Comparison of ENCODE assay signal across 1 cellular context in the genomic region with DNA sequence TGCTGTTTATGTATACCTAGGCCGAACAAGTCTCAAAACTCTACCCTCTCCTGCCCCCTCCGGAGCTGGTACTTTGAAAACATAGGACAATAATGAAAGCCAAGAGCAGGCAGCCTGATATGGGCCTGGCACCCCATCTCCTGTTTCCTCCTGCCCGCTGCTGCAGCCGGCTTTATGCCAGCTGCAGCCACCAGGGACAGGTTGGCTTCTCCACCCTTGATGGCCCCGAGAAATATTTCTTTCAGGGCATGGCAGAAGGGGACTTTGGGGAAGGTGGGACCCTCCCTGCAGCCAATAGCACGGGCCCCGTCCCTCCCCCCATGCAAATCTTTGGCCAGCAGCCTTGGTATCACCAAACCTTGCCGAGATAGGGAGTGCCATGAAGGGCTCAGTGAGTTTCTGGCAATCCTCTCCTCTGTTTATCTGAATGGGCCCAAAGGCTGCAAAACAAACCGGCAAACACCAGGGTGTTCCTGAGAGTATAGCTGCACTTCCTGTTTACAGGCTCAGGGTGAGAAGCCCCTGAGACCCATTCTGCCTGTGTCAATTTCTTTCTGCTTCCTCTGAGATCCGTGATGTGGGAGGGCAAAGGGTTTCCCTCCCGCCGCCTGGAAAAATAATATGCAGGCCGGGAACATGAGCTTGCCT.
A peak's percentile ranks its signal among the peaks of the same experiment; 100 is the strongest.
TF ChIP-seq lines count a peak whose summit lies in the region.

No MANE protein-coding gene starts in this region.

TF ChIP-seq in GM12878, 131 proteins besides CTCF, POLR2A, EP300 and RAD21 (continued from another document):
- TF ChIP-seq, protein P1, sequence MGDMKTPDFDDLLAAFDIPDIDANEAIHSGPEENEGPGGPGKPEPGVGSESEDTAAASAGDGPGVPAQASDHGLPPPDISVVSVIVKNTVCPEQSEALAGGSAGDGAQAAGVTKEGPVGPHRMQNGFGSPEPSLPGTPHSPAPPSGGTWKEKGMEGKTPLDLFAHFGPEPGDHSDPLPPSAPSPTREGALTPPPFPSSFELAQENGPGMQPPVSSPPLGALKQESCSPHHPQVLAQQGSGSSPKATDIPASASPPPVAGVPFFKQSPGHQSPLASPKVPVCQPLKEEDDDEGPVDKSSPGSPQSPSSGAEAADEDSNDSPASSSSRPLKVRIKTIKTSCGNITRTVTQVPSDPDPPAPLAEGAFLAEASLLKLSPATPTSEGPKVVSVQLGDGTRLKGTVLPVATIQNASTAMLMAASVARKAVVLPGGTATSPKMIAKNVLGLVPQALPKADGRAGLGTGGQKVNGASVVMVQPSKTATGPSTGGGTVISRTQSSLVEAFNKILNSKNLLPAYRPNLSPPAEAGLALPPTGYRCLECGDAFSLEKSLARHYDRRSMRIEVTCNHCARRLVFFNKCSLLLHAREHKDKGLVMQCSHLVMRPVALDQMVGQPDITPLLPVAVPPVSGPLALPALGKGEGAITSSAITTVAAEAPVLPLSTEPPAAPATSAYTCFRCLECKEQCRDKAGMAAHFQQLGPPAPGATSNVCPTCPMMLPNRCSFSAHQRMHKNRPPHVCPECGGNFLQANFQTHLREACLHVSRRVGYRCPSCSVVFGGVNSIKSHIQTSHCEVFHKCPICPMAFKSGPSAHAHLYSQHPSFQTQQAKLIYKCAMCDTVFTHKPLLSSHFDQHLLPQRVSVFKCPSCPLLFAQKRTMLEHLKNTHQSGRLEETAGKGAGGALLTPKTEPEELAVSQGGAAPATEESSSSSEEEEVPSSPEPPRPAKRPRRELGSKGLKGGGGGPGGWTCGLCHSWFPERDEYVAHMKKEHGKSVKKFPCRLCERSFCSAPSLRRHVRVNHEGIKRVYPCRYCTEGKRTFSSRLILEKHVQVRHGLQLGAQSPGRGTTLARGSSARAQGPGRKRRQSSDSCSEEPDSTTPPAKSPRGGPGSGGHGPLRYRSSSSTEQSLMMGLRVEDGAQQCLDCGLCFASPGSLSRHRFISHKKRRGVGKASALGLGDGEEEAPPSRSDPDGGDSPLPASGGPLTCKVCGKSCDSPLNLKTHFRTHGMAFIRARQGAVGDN (IDR thresholded peaks at IDR 0.05): no peak
- TF ChIP-seq, protein P2, sequence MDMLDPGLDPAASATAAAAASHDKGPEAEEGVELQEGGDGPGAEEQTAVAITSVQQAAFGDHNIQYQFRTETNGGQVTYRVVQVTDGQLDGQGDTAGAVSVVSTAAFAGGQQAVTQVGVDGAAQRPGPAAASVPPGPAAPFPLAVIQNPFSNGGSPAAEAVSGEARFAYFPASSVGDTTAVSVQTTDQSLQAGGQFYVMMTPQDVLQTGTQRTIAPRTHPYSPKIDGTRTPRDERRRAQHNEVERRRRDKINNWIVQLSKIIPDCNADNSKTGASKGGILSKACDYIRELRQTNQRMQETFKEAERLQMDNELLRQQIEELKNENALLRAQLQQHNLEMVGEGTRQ (IDR thresholded peaks at IDR 0.05; ENCODE audit: borderline replicate concordance, low read depth, low read length): no peak
- TF ChIP-seq KLF5 (IDR thresholded peaks at IDR 0.05; ENCODE audit: partially characterized antibody) (no peak), NR2C1 (IDR thresholded peaks at IDR 0.05) (no peak), MEF2B (IDR thresholded peaks at IDR 0.05; ENCODE audit: partially characterized antibody, poor library complexity, severe bottlenecking) (peak; percentile 11), FOS (IDR thresholded peaks at IDR 0.05; ENCODE audit: borderline replicate concordance, extremely low read depth, insufficient read length) (no peak), LARP7 (IDR thresholded peaks at IDR 0.05) (no peak), BHLHE40 (IDR thresholded peaks at IDR 0.05; ENCODE audit: borderline replicate concordance in 1 of 2, low read depth in 2 of 2, low read length in 1 of 2) (peak in 1 of 2 experiments; percentile 10; a peak in 1 of 4 replicates), CREM (IDR thresholded peaks at IDR 0.05; ENCODE audit: low read depth) (no peak), STAT1 (conservative IDR thresholded peaks at IDR 0.05) (no peak), RB1 (IDR thresholded peaks at IDR 0.05; ENCODE audit: borderline replicate concordance) (no peak), TARDBP (IDR thresholded peaks at IDR 0.05; ENCODE audit: borderline replicate concordance) (no peak), GATAD2B (conservative IDR thresholded peaks at IDR 0.05; ENCODE audit: low read depth) (0 out of 2 replicates have a peak, but pooled peaks have one; percentile 30), SPI1 (IDR thresholded peaks at IDR 0.05; ENCODE audit: borderline replicate concordance, insufficient read depth, low read depth, low read length) (peak; percentile 77)
- TF ChIP-seq, protein P3, sequence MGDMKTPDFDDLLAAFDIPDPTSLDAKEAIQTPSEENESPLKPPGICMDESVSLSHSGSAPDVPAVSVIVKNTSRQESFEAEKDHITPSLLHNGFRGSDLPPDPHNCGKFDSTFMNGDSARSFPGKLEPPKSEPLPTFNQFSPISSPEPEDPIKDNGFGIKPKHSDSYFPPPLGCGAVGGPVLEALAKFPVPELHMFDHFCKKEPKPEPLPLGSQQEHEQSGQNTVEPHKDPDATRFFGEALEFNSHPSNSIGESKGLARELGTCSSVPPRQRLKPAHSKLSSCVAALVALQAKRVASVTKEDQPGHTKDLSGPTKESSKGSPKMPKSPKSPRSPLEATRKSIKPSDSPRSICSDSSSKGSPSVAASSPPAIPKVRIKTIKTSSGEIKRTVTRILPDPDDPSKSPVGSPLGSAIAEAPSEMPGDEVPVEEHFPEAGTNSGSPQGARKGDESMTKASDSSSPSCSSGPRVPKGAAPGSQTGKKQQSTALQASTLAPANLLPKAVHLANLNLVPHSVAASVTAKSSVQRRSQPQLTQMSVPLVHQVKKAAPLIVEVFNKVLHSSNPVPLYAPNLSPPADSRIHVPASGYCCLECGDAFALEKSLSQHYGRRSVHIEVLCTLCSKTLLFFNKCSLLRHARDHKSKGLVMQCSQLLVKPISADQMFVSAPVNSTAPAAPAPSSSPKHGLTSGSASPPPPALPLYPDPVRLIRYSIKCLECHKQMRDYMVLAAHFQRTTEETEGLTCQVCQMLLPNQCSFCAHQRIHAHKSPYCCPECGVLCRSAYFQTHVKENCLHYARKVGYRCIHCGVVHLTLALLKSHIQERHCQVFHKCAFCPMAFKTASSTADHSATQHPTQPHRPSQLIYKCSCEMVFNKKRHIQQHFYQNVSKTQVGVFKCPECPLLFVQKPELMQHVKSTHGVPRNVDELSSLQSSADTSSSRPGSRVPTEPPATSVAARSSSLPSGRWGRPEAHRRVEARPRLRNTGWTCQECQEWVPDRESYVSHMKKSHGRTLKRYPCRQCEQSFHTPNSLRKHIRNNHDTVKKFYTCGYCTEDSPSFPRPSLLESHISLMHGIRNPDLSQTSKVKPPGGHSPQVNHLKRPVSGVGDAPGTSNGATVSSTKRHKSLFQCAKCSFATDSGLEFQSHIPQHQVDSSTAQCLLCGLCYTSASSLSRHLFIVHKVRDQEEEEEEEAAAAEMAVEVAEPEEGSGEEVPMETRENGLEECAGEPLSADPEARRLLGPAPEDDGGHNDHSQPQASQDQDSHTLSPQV (IDR thresholded peaks at IDR 0.05): no peak
